1 cellular context compared by ENCODE assay signal in genomic region chr17:55444471-55445441, GRCh38.
A peak's percentile ranks its signal among the peaks of the same experiment; 100 is the strongest.
TF ChIP-seq lines count a peak whose summit lies in the region.

No MANE protein-coding gene starts in this region.

TF ChIP-seq in HepG2, 621 proteins besides CTCF, POLR2A, EP300 and RAD21 (continued from another document and continues in another):
- TF ChIP-seq, protein P1, sequence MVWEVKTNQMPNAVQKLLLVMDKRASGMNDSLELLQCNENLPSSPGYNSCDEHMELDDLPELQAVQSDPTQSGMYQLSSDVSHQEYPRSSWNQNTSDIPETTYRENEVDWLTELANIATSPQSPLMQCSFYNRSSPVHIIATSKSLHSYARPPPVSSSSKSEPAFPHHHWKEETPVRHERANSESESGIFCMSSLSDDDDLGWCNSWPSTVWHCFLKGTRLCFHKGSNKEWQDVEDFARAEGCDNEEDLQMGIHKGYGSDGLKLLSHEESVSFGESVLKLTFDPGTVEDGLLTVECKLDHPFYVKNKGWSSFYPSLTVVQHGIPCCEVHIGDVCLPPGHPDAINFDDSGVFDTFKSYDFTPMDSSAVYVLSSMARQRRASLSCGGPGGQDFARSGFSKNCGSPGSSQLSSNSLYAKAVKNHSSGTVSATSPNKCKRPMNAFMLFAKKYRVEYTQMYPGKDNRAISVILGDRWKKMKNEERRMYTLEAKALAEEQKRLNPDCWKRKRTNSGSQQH (CRISPR knock-in tag; IDR thresholded peaks at IDR 0.05; ENCODE audit: low read depth) = no peak
- TF ChIP-seq, protein P2, sequence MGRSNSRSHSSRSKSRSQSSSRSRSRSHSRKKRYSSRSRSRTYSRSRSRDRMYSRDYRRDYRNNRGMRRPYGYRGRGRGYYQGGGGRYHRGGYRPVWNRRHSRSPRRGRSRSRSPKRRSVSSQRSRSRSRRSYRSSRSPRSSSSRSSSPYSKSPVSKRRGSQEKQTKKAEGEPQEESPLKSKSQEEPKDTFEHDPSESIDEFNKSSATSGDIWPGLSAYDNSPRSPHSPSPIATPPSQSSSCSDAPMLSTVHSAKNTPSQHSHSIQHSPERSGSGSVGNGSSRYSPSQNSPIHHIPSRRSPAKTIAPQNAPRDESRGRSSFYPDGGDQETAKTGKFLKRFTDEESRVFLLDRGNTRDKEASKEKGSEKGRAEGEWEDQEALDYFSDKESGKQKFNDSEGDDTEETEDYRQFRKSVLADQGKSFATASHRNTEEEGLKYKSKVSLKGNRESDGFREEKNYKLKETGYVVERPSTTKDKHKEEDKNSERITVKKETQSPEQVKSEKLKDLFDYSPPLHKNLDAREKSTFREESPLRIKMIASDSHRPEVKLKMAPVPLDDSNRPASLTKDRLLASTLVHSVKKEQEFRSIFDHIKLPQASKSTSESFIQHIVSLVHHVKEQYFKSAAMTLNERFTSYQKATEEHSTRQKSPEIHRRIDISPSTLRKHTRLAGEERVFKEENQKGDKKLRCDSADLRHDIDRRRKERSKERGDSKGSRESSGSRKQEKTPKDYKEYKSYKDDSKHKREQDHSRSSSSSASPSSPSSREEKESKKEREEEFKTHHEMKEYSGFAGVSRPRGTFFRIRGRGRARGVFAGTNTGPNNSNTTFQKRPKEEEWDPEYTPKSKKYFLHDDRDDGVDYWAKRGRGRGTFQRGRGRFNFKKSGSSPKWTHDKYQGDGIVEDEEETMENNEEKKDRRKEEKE (IDR thresholded peaks at IDR 0.05) = no peak
- TF ChIP-seq NR2F6 (IDR thresholded peaks at IDR 0.05) (peak; percentile 88), NR2F6 (CRISPR knock-in tag; IDR thresholded peaks at IDR 0.05) (peak; percentile 56), CHCHD3 (CRISPR knock-in tag; IDR thresholded peaks at IDR 0.05) (no peak), ZBTB8A (CRISPR knock-in tag; IDR thresholded peaks at IDR 0.05; ENCODE audit: borderline replicate concordance, low read depth) (no peak), ZSCAN20 (CRISPR knock-in tag; IDR thresholded peaks at IDR 0.05; ENCODE audit: borderline replicate concordance) (no peak), RBM22 (optimal IDR thresholded peaks at IDR 0.05; ENCODE audit: low read length) (no peak), FOXK2 (IDR thresholded peaks at IDR 0.05) (no peak), ZNF781 (CRISPR knock-in tag; IDR thresholded peaks at IDR 0.05; ENCODE audit: borderline replicate concordance, not compliant biosample characterization) (no peak), ZNF335 (CRISPR knock-in tag; IDR thresholded peaks at IDR 0.05) (no peak), ISL2 (CRISPR knock-in tag; IDR thresholded peaks at IDR 0.05) (peak; percentile 82; the same call in 1 of the 2 replicates), REXO4 (CRISPR knock-in tag; IDR thresholded peaks at IDR 0.05; ENCODE audit: borderline replicate concordance) (no peak), SMAD3 (CRISPR knock-in tag; IDR thresholded peaks at IDR 0.05) (peak; percentile 47; the same call in 1 of the 2 replicates), TBL1XR1 (IDR thresholded peaks at IDR 0.05; ENCODE audit: borderline replicate concordance, low read length, partially characterized antibody) (no peak), JUNB (CRISPR knock-in tag; IDR thresholded peaks at IDR 0.05; ENCODE audit: borderline replicate concordance) (peak; percentile 89; the same call in 1 of the 2 replicates), MBNL3 (CRISPR knock-in tag; conservative IDR thresholded peaks at IDR 0.05) (no peak), NFYC (CRISPR knock-in tag; IDR thresholded peaks at IDR 0.05) (no peak; the same call in 1 of the 2 replicates), STAT6 (CRISPR knock-in tag; IDR thresholded peaks at IDR 0.05; ENCODE audit: borderline replicate concordance) (peak; percentile 51; the same call in 1 of the 2 replicates), ZNF235 (CRISPR knock-in tag; IDR thresholded peaks at IDR 0.05; ENCODE audit: borderline replicate concordance) (no peak), PBX3 (CRISPR knock-in tag; IDR thresholded peaks at IDR 0.05; ENCODE audit: borderline replicate concordance) (no peak), HDAC6 (IDR thresholded peaks at IDR 0.05; ENCODE audit: low read depth, low read length) (no peak), MED8 (CRISPR knock-in tag; IDR thresholded peaks at IDR 0.05; ENCODE audit: insufficient replicate concordance) (peak; percentile 54), FLYWCH1 (CRISPR knock-in tag; IDR thresholded peaks at IDR 0.05) (no peak), MXD3 (CRISPR knock-in tag; IDR thresholded peaks at IDR 0.05) (0 out of 2 replicates have a peak, but pooled peaks have one; percentile 36), ZMYM2 (CRISPR knock-in tag; IDR thresholded peaks at IDR 0.05) (no peak; the same call in 1 of the 2 replicates), CEBPB (IDR thresholded peaks at IDR 0.05; ENCODE audit: borderline replicate concordance, low read depth, low read length) (no peak), MED1 (CRISPR knock-in tag; IDR thresholded peaks at IDR 0.05) (peak; percentile 94), ELF1 (CRISPR knock-in tag; IDR thresholded peaks at IDR 0.05) (peak; percentile 79), ZFP36L2 (CRISPR knock-in tag; IDR thresholded peaks at IDR 0.05) (no peak), ZUFSP (CRISPR knock-in tag; IDR thresholded peaks at IDR 0.05; ENCODE audit: borderline replicate concordance) (no peak), FOXA3 (CRISPR knock-in tag; IDR thresholded peaks at IDR 0.05) (peak; percentile 66; the same call in 1 of the 2 replicates), SNAPC5 (CRISPR knock-in tag; IDR thresholded peaks at IDR 0.05; ENCODE audit: borderline replicate concordance) (no peak), ZFAT (CRISPR knock-in tag; conservative IDR thresholded peaks at IDR 0.05) (no peak), SATB2 (CRISPR knock-in tag; IDR thresholded peaks at IDR 0.05) (no peak), ZNF382 (CRISPR knock-in tag; IDR thresholded peaks at IDR 0.05; ENCODE audit: borderline replicate concordance) (no peak), ZNF562 (CRISPR knock-in tag; IDR thresholded peaks at IDR 0.05; ENCODE audit: borderline replicate concordance) (no peak), CEBPG (CRISPR knock-in tag; IDR thresholded peaks at IDR 0.05) (peak; percentile 1), SIX1 (CRISPR knock-in tag; IDR thresholded peaks at IDR 0.05; ENCODE audit: borderline replicate concordance) (no peak), PATZ1 (CRISPR knock-in tag; IDR thresholded peaks at IDR 0.05) (peak; percentile 84)
- TF ChIP-seq, protein P3, sequence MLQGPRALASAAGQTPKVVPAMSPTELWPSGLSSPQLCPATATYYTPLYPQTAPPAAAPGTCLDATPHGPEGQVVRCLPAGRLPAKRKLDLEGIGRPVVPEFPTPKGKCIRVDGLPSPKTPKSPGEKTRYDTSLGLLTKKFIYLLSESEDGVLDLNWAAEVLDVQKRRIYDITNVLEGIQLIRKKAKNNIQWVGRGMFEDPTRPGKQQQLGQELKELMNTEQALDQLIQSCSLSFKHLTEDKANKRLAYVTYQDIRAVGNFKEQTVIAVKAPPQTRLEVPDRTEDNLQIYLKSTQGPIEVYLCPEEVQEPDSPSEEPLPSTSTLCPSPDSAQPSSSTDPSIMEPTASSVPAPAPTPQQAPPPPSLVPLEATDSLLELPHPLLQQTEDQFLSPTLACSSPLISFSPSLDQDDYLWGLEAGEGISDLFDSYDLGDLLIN (CRISPR knock-in tag; IDR thresholded peaks at IDR 0.05; ENCODE audit: borderline replicate concordance) = 0 out of 2 replicates have a peak, but pooled peaks have one; percentile 8
- TF ChIP-seq, protein P4, sequence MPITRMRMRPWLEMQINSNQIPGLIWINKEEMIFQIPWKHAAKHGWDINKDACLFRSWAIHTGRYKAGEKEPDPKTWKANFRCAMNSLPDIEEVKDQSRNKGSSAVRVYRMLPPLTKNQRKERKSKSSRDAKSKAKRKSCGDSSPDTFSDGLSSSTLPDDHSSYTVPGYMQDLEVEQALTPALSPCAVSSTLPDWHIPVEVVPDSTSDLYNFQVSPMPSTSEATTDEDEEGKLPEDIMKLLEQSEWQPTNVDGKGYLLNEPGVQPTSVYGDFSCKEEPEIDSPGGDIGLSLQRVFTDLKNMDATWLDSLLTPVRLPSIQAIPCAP (CRISPR knock-in tag; IDR thresholded peaks at IDR 0.05; ENCODE audit: low read depth) = no peak
- TF ChIP-seq, protein P5, sequence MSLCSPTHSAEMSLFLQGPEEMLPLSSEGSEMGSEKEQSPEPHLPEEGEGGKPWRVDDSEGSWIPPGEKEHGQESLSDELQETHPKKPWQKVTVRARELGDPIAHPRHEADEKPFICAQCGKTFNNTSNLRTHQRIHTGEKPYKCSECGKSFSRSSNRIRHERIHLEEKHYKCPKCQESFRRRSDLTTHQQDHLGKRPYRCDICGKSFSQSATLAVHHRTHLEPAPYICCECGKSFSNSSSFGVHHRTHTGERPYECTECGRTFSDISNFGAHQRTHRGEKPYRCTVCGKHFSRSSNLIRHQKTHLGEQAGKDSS (CRISPR knock-in tag; IDR thresholded peaks at IDR 0.05; ENCODE audit: borderline replicate concordance, low read depth) = 0 out of 2 replicates have a peak, but pooled peaks have one; percentile 20
- TF ChIP-seq, protein P6, sequence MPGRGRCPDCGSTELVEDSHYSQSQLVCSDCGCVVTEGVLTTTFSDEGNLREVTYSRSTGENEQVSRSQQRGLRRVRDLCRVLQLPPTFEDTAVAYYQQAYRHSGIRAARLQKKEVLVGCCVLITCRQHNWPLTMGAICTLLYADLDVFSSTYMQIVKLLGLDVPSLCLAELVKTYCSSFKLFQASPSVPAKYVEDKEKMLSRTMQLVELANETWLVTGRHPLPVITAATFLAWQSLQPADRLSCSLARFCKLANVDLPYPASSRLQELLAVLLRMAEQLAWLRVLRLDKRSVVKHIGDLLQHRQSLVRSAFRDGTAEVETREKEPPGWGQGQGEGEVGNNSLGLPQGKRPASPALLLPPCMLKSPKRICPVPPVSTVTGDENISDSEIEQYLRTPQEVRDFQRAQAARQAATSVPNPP (CRISPR knock-in tag; IDR thresholded peaks at IDR 0.05) = no peak
- TF ChIP-seq, protein P7, sequence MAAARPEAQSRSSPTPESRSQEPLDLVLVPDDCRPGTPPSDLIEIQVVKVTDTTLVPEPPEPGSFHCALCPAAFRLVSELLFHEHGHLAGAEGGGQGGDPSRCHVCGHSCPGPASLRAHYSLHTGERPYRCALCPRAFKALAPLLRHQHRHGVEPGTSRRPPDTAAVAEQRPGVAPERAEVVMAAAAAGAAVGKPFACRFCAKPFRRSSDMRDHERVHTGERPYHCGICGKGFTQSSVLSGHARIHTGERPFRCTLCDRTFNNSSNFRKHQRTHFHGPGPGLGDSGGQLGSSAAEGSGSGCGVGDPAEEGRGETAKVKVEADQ (CRISPR knock-in tag; IDR thresholded peaks at IDR 0.05; ENCODE audit: borderline replicate concordance) = 0 out of 2 replicates have a peak, but pooled peaks have one; percentile 62
